Comparison of ENCODE assay signal across 9 cellular contexts in the genomic region with DNA sequence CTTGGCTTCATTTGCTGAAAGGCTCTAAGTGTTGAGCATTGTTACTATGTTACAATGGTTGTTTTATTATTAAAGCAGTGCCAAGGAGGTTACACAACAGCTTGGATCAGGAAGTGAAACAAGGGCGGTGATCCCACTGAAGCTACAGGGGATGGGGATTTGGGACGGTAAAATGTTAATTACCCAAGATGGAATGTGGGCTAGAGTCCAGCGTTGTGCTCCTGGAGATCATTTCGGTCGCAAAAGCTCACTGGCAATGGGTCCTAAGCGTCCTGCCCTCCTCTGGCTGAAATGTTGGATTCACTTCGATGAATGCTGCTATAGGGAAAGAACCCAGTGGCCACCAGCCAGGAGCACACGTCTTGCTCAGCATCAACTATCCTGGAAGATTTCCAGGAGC. TPM values are rescaled to one million over a fixed set of nuclear protein-coding genes. Genes with fewer than 3 reads are reported as not detected.
DNase-seq lines count a peak whose midpoint lies in the region; ATAC-seq and TF ChIP-seq lines count a peak whose summit lies in the region.
"Had no signal": no experiment of that assay in that cellular context is flagged by ENCODE, and none has a peak within 500 bp of the region (broad histone marks: within the 10 kb centered on the region; RNA-seq: fewer than 3 reads in every experiment).

No MANE protein-coding gene starts in this region.

- H3K27me3 Mint-ChIP-seq in effector memory CD8-positive, alpha-beta T cell = peaks cover 19 to 23% of the 10 kb centered on the region in 2 donors
- H3K27me3 Mint-ChIP-seq in HFFc6 (ENCODE audit: insufficient read depth) = peaks cover 9% of the 10 kb centered on the region

- H4K20me1 ChIP-seq in osteoblast (ENCODE audit: insufficient read depth, low read length) = peaks cover 3% of the 10 kb centered on the region

- no peaks in the 10 kb centered on the region for H3K9me3 ChIP-seq in osteoblast (ENCODE audit: low read depth, low read length)

- no peak for ATAC-seq in effector memory CD8-positive, alpha-beta T cell (replicated peaks)
- no peak for ATAC-seq in GM18511 (IDR thresholded peaks at IDR 0.05; ENCODE audit: unreplicated experiment)

- H3K79me2 ChIP-seq in osteoblast (ENCODE audit: insufficient read depth, low read length) = peaks cover 9% of the 10 kb centered on the region

- peaks cover 15% of the 10 kb centered on the region for H3K4me1 ChIP-seq in osteoblast (ENCODE audit: insufficient read depth, low read length)

- H3K27ac ChIP-seq in osteoblast (ENCODE audit: low read depth, low read length) = no peak overlapping the region

- DNase-seq in COLO829 (ENCODE audit: low spot score) (peak; percentile 22), NCI-H2029 treated with DMSO at 0.1 percent for 48 hours (lab: John Stamatoyannopoulos, UW) (peak; percentile 34), osteoblast (ENCODE audit: insufficient read length, low spot score, missing footprints) (peak; percentile 42), ureter (ENCODE audit: low spot score) (no peak), germinal center (ENCODE audit: low spot score) (no peak), HFFc6 (no peak)
- no peak for DNase-seq in effector memory CD8-positive, alpha-beta T cell
- DNase-seq: stimulated activated naive CD4-positive, alpha-beta T cell had no signal

- peak overlapping the region; percentile 86 for H3K4me2 ChIP-seq in osteoblast (ENCODE audit: insufficient read depth, low read length)

- peak overlapping the region in 1 of 2 donors; percentile 90 for H3K4me3 Mint-ChIP-seq in effector memory CD8-positive, alpha-beta T cell
- H3K4me3 Mint-ChIP-seq in HFFc6 = no peak overlapping the region; the same call in 1 of the 2 replicates

- peak overlapping the region; percentile 21 for H3K4me3 ChIP-seq in osteoblast (ENCODE audit: insufficient read depth, low read length)

- H3K27me3 ChIP-seq in osteoblast (ENCODE audit: insufficient read depth, low read length) = peaks cover 28% of the 10 kb centered on the region

- TF ChIP-seq CTCF in osteoblast (IDR thresholded peaks at IDR 0.05; ENCODE audit: extremely low read depth, low read depth, low read length) (no peak), HFFc6 (IDR thresholded peaks at IDR 0.05) (no peak)

- H3K36me3 ChIP-seq in osteoblast (ENCODE audit: insufficient read depth, low read length) = no peaks in the 10 kb centered on the region

- no peaks in the 10 kb centered on the region for H3K9me3 Mint-ChIP-seq in effector memory CD8-positive, alpha-beta T cell
- no peaks in the 10 kb centered on the region for H3K9me3 Mint-ChIP-seq in HFFc6

- peak overlapping the region; percentile 99 to 100 for H3K27ac Mint-ChIP-seq in effector memory CD8-positive, alpha-beta T cell
- no peak overlapping the region for H3K27ac Mint-ChIP-seq in HFFc6

- peaks cover 33% of the 10 kb centered on the region for H3K36me3 Mint-ChIP-seq in effector memory CD8-positive, alpha-beta T cell (ENCODE audit: insufficient read depth)
- no peaks in the 10 kb centered on the region for H3K36me3 Mint-ChIP-seq in HFFc6 (ENCODE audit: low read depth)

- H3K4me1 Mint-ChIP-seq in effector memory CD8-positive, alpha-beta T cell (ENCODE audit: low read depth in 2 of 2) = peaks cover 11 to 20% of the 10 kb centered on the region in 2 donors
- H3K4me1 Mint-ChIP-seq in HFFc6 (ENCODE audit: low read depth) = peaks cover 27% of the 10 kb centered on the region; the same call in 1 of the 2 replicates

- H2AFZ ChIP-seq in osteoblast (ENCODE audit: low read length) = peak overlapping the region; percentile 34

RNA-seq across cellular contexts. Expression of gene FAM83F, which starts 48.3 kb away (rescaled TPM):
- total RNA-seq in osteoblast (not detected in 2 replicates), ureter (33.0 TPM)
- not detected for total RNA-seq in HFFc6 (2021; fragmentation: NEBNext Ultra II Directional; extraction: Animal tissue kit (Norgen Biotek cat#: 25700))

Comparison
In these comparisons a context has a peak if more than half of its experiments do, and no peak if none do; other contexts are left out.
1. DNase-seq: peak in COLO829 (single experiment), NCI-H2029 treated with DMSO at 0.1 percent for 48 hours (single experiment) and osteoblast (single experiment); none in effector memory CD8-positive, alpha-beta T cell (0 of 3), ureter (single experiment), germinal center (single experiment) and HFFc6 (single experiment).
2. RNA of gene FAM83F, which starts 48.3 kb away (total RNA-seq): 33.0 TPM in ureter (single experiment); not detected in osteoblast and not detected in HFFc6; every median in the first group is over 10 times any median in the second.